Comparison of ENCODE assay signal across 27 cellular contexts in genomic region chr1:97281962-97282361, GRCh38.
"Had no signal": no experiment of that assay in that cellular context is flagged by ENCODE, and none has a peak within 500 bp of the region (broad histone marks: within the 10 kb centered on the region; RNA-seq: fewer than 3 reads in every experiment).

No MANE protein-coding gene starts in this region.

- H3K27me3 ChIP-seq: adrenal gland, SJCRH30 had no signal

- H3K4me1 ChIP-seq: SJCRH30 had no signal

- H3K27ac ChIP-seq: adrenal gland, SJCRH30, SK-N-MC, VCaP had no signal

- H3K27me3 Mint-ChIP-seq: activated B cell treated with CpG ODN at 0.5 μM for 24 hours; activated CD4-positive, alpha-beta memory T cell treated with anti-CD3 and anti-CD28 coated beads for 36 hours; brain; T-helper 17 cell had no signal

- H3K36me3 ChIP-seq: adrenal gland, SJCRH30 had no signal

- H3K4me1 Mint-ChIP-seq: activated B cell treated with CpG ODN at 0.5 μM for 24 hours, brain had no signal

- H3K4me3 ChIP-seq: adrenal gland, SJCRH30, SK-N-MC had no signal

- H3K9me3 ChIP-seq: adrenal gland, SJCRH30 had no signal

- DNase-seq: activated B cell treated with CpG ODN at 0.5 μM for 24 hours; activated CD4-positive, alpha-beta memory T cell treated with anti-CD3 and anti-CD28 coated beads for 36 hours; activated CD4-positive, alpha-beta T cell treated with anti-CD3 and anti-CD28 coated beads for 4 hours; activated CD4-positive, alpha-beta T cell treated with anti-CD3 and anti-CD28 coated beads, Interleukin-2, amount 50 U/mL, for 1 hour; activated CD4-positive, CD25-positive, alpha-beta regulatory T cell treated with anti-CD3 and anti-CD28 coated beads, Interleukin-2, amount 50 U/mL, for 72 hours; activated CD8-positive, alpha-beta memory T cell treated with anti-CD3 and anti-CD28 coated beads, Interleukin-2, amount 50 U/mL, for 4 hours; activated gamma-delta T cell treated with Interleukin-2 at 50 U/mL for 16 hours; activated naive CD4-positive, alpha-beta T cell treated with anti-CD3 and anti-CD28 coated beads for 36 hours; activated T-cell treated with anti-CD3 and anti-CD28 coated beads for 4 hours; activated T-cell treated with anti-CD3 and anti-CD28 coated beads, Interleukin-2, amount 50 U/mL, for 4 hours; adrenal gland; anterior cingulate cortex; central memory CD4-positive, alpha-beta T cell; KBM-7; NCI-H1105; NCI-H1417 treated with DMSO at 0.1 percent for 48 hours; NCI-H1930; NCI-H345; NCI-H524 treated with DMSO at 0.1 percent for 48 hours; SJCRH30; T-helper 17 cell had no signal

- H3K27ac Mint-ChIP-seq: activated B cell treated with CpG ODN at 0.5 μM for 24 hours; activated CD4-positive, alpha-beta memory T cell treated with anti-CD3 and anti-CD28 coated beads for 36 hours; activated naive CD4-positive, alpha-beta T cell treated with anti-CD3 and anti-CD28 coated beads for 36 hours; activated naive CD4-positive, alpha-beta T cell treated with anti-CD3 and anti-CD28 coated beads, Interleukin-2, amount 50 U/mL, for 72 hours; activated T-helper 1 cell treated with anti-CD3 and anti-CD28 coated beads, Interleukin-12 subunit alpha, Interleukin-12 subunit beta, Interleukin-2, Interleukin-4 antibody, amounts not matched to agents 30 ng/mL and 10 ng/mL and 1 ng/mL, durations not matched to agents 14 hours and 24 hours and 36 hours; brain; T-helper 17 cell had no signal

- H3K4me3 Mint-ChIP-seq: activated B cell treated with CpG ODN at 0.5 μM for 24 hours; activated CD4-positive, alpha-beta memory T cell treated with anti-CD3 and anti-CD28 coated beads for 36 hours; activated naive CD4-positive, alpha-beta T cell treated with anti-CD3 and anti-CD28 coated beads for 36 hours; activated T-cell treated with anti-CD3 and anti-CD28 coated beads, Interleukin-2, amount 50 U/mL, for 4 hours; activated T-helper 1 cell treated with anti-CD3 and anti-CD28 coated beads, Interleukin-12 subunit alpha, Interleukin-12 subunit beta, Interleukin-2, Interleukin-4 antibody, amounts not matched to agents 30 ng/mL and 10 ng/mL and 1 ng/mL, durations not matched to agents 14 hours and 24 hours and 36 hours; brain; T-helper 17 cell had no signal

- ATAC-seq: activated naive CD4-positive, alpha-beta T cell treated with anti-CD3 and anti-CD28 coated beads, Interleukin-2, amount 50 U/mL, for 72 hours; activated T-cell treated with anti-CD3 and anti-CD28 coated beads, Interleukin-2, amount 50 U/mL, for 4 hours; Panc1; T-helper 17 cell had no signal
